In the genomic region with DNA sequence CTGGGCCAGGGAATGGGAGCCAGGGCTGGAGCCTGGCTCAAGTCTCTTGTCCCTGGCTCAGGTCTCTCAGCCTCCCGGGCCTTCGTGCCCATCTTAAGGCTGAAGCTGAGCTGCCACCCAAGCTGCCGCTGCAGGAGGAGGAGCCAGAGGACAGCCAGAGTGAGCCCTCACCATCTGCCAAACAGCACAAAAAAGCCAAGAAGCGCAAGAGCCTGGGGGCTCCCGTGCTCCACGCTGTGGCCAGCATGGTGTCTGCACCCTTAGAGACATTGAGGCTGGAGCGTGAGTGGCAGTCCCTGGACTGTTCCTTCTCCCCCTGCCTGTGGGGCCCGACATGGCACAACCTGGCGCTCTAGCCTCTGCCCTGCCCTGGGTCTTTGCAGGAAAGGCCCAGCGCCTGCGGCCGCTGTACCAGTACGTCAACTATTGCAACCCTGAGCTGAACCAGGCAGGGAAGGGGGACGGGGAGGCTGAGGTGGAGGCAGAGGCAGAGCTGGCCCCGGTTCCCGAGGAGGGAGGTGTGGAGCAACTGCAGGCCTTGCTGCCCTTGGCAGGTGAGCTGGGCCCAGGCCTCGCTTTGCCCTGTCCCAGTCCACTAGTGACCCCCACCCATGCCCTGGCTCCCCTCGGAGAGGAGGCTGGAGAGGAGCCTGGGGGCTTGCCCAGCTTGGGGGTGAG, we compare ENCODE assay signal across 1 cellular context.
TF ChIP-seq lines count a peak whose summit lies in the region.

No MANE protein-coding gene starts in this region.

TF ChIP-seq in endothelial cell of umbilical vein, 7 proteins besides CTCF, POLR2A, EP300 and RAD21:
- no peak for TF ChIP-seq JUN (IDR thresholded peaks at IDR 0.05; ENCODE audit: borderline replicate concordance, insufficient read depth, insufficient read length, low read depth)
- TF ChIP-seq, protein P1, sequence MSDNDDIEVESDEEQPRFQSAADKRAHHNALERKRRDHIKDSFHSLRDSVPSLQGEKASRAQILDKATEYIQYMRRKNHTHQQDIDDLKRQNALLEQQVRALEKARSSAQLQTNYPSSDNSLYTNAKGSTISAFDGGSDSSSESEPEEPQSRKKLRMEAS (IDR thresholded peaks at IDR 0.05; ENCODE audit: insufficient read depth, insufficient read length), result peak; percentile 34
